18 cellular contexts compared by ENCODE assay signal in genomic region chr10:42769653-42770052, GRCh38. TPM values are rescaled to one million over a fixed set of nuclear protein-coding genes. Genes with fewer than 3 reads are reported as not detected.
DNase-seq lines count a peak whose midpoint lies in the region; ATAC-seq, FAIRE-seq and TF ChIP-seq lines count a peak whose summit lies in the region.
"Had no signal": no experiment of that assay in that cellular context is flagged by ENCODE, and none has a peak within 500 bp of the region (broad histone marks: within the 10 kb centered on the region; RNA-seq: fewer than 3 reads in every experiment).

No MANE protein-coding gene starts in this region.

- no peak overlapping the region for H3K27ac Mint-ChIP-seq in Calu3 (ENCODE audit: unreplicated experiment)
- H3K27ac Mint-ChIP-seq: naive thymus-derived CD4-positive, alpha-beta T cell had no signal

- no peaks in the 10 kb centered on the region for H3K9me3 ChIP-seq in K562 (replicated peaks; ENCODE audit: control insufficient read depth, insufficient read depth, low read depth, low read length)
- H3K9me3 ChIP-seq: adrenal gland, left ventricle myocardium inferior, uterus had no signal

- no peak for TF ChIP-seq RAD21 in K562 (CRISPR knock-in tag; conservative IDR thresholded peaks at IDR 0.05 in 1 of 2, IDR thresholded peaks at IDR 0.05 in 1 of 2)

- H3K4me3 Mint-ChIP-seq in Calu3 (ENCODE audit: low read depth, unreplicated experiment) = peak overlapping the region; percentile 10
- H3K4me3 Mint-ChIP-seq: naive thymus-derived CD4-positive, alpha-beta T cell had no signal

- in situ Hi-C loops in K562 (cut with MboI) = no loop called here

- CTCF ChIA-PET in Calu3 (lab: Charles Lee) (no interaction called here), K562 (lab: Yijun Ruan, JAX; ENCODE audit: low intra/inter-chr PET ratio) (no interaction called here)

- POLR2A ChIA-PET in K562 (lab: Yijun Ruan, JAX) = interaction anchor here (1.2 kb wide), 1 partner anchor 16 kb away, joined by 4 read pairs; no protein-coding TSS in a partner anchor

- no TSS peak for BruUV-seq in Calu3 (replicated peaks; lab: Mats Ljungman, UMichigan)
- BruUV-seq in K562 (replicated peaks; lab: Mats Ljungman, UMichigan) = no TSS peak

- 16% methylated on average over 11 of the region's 11 CpGs for WGBS in K562 (ENCODE audit: insufficient coverage, low coverage, missing lambda C conversion rate)

- intact Hi-C loops in Calu3 (cut with micrococcal nuclease; ENCODE audit: unreplicated experiment) (no loop called here), K562 (cut with micrococcal nuclease) (loop anchor here (10.0 kb wide), 1 partner anchor 125 kb away; no protein-coding TSS in a partner anchor)

- DNase-seq in Calu3 (peak; percentile 57), NCI-H1436 treated with DMSO at 0.1 percent for 48 hours (lab: John Stamatoyannopoulos, UW) (peak; percentile 27), K562 (ENCODE audit: extremely low read depth in 1 of 4, low spot score in 3 of 4) (peak; percentile 49 to 71 (median 67)), erythroblast (lab: John Stamatoyannopoulos, UW) (no peak), D721Med (ENCODE audit: insufficient read length, low spot score) (no peak)
- no peak for DNase-seq in activated CD4-positive, alpha-beta T cell treated with anti-CD3 and anti-CD28 coated beads for 1 hour
- DNase-seq: hypothalamus; left ventricle myocardium inferior; MV-4-11; naive thymus-derived CD4-positive, alpha-beta T cell; right cardiac atrium; stimulated activated CD4-positive, alpha-beta T cell treated with anti-CD3 and anti-CD28 coated beads, Interleukin-2, amount 100 ng/mL, for 48 hours; uterus had no signal

- FAIRE-seq in K562 (lab: Jason Lieb, UNC) (peak; percentile 57), D721Med (lab: Jason Lieb, UNC) (no peak)
- FAIRE-seq: colon had no signal

- peaks cover 8 to 21% of the 10 kb centered on the region in 2 experiments; a peak in 3 of 5 replicates for H3K27me3 ChIP-seq in K562 (ENCODE audit: control insufficient read depth in 2 of 2, insufficient read depth in 2 of 2, low read length in 2 of 2)
- H3K27me3 ChIP-seq: adrenal gland, uterus had no signal

- H3K9me3 Mint-ChIP-seq in Calu3 (ENCODE audit: low read depth, unreplicated experiment) = peaks cover 7% of the 10 kb centered on the region

- H3K9me1 ChIP-seq in K562 (ENCODE audit: control insufficient read depth, insufficient read depth, low read length) = no peaks in the 10 kb centered on the region

- peak overlapping the region; percentile 60; the same call in 1 of the 2 replicates for H3K4me2 ChIP-seq in K562 (ENCODE audit: insufficient read depth, low read length)

- TF ChIP-seq EP300 in K562 (IDR thresholded peaks at IDR 0.05; ENCODE audit: low read length) = no peak

- H3K36me3 Mint-ChIP-seq in Calu3 (ENCODE audit: insufficient read depth, unreplicated experiment) = peaks cover 7% of the 10 kb centered on the region

- no peak overlapping the region for H3K4me3 ChIP-seq in K562
- H3K4me3 ChIP-seq: adrenal gland, left ventricle myocardium inferior, uterus had no signal

- no peak overlapping the region; a peak in 1 of 4 replicates for H3K9ac ChIP-seq in K562 (ENCODE audit: insufficient read depth in 1 of 2, low read depth in 2 of 2, low read length in 2 of 2)

- no peaks in the 10 kb centered on the region for H3K79me2 ChIP-seq in K562 (ENCODE audit: control insufficient read depth, insufficient read depth, low read length)

- ATAC-seq in K562 (peak; percentile 93), HG03139 (IDR thresholded peaks at IDR 0.05; ENCODE audit: unreplicated experiment) (no peak)
- ATAC-seq: naive thymus-derived CD4-positive, alpha-beta T cell had no signal

- TF ChIP-seq POLR2A in K562 (conservative IDR thresholded peaks at IDR 0.05) = no peak
- TF ChIP-seq POLR2A in erythroblast (IDR thresholded peaks at IDR 0.05; ENCODE audit: low read length) = no peak

- H3K27ac ChIP-seq in 22Rv1 = peak overlapping the region; percentile 31; the same call in 1 of the 2 replicates
- no peak overlapping the region for H3K27ac ChIP-seq in K562 (ENCODE audit: extremely low read depth, low read depth, low read length)
- H3K27ac ChIP-seq: adrenal gland, HL-60, left ventricle myocardium inferior, uterus had no signal

- 0 out of 2 replicates have a peak, but pooled peaks cover 3% of the 10 kb centered on the region for H4K20me1 ChIP-seq in K562 (replicated peaks; ENCODE audit: control insufficient read depth, insufficient read depth, low read length)

- H3K27me3 Mint-ChIP-seq in Calu3 (ENCODE audit: unreplicated experiment) = no peaks in the 10 kb centered on the region

- TF ChIP-seq CTCF in 22Rv1 (IDR thresholded peaks at IDR 0.05) (no peak), Calu3 (IDR thresholded peaks at IDR 0.05; ENCODE audit: unreplicated experiment) (no peak), K562 (IDR thresholded peaks at IDR 0.05 in 2 of 3, conservative IDR thresholded peaks at IDR 0.05 in 1 of 3; ENCODE audit: insufficient read depth in 2 of 3, low read depth in 1 of 3, low read length in 3 of 3) (no peak), D721Med (IDR thresholded peaks at IDR 0.05; ENCODE audit: insufficient read depth, missing control alignments) (no peak)

- H3K4me1 Mint-ChIP-seq in Calu3 (ENCODE audit: low read depth, unreplicated experiment) = no peaks in the 10 kb centered on the region

- H2AFZ ChIP-seq in K562 (ENCODE audit: low read depth, low read length) = no peak overlapping the region

- H3K4me1 ChIP-seq in K562 (replicated peaks in 1 of 2; ENCODE audit: control insufficient read depth in 2 of 2, insufficient read depth in 2 of 2, low read length in 2 of 2) = peaks cover 8 to 24% of the 10 kb centered on the region in 2 experiments; a peak in 4 of 5 replicates
- H3K4me1 ChIP-seq: adrenal gland, left ventricle myocardium inferior, uterus had no signal

- no peaks in the 10 kb centered on the region for H3K36me3 ChIP-seq in K562 (ENCODE audit: control insufficient read depth, insufficient read depth, low read length)
- H3K36me3 ChIP-seq: adrenal gland, left ventricle myocardium inferior, uterus had no signal

TF ChIP-seq in K562, 482 proteins besides CTCF, POLR2A, EP300 and RAD21 (continues in another document):
- TF ChIP-seq CTBP1 (IDR thresholded peaks at IDR 0.05; ENCODE audit: borderline replicate concordance) = peak; percentile 12; the same call in 1 of the 2 replicates
- TF ChIP-seq NFIC (IDR thresholded peaks at IDR 0.05) = no peak
- TF ChIP-seq NRF1 (conservative IDR thresholded peaks at IDR 0.05 in 1 of 2, IDR thresholded peaks at IDR 0.05 in 1 of 2) = peak; percentile 78 to 80
- peak; percentile 78 for TF ChIP-seq HMGN3 (IDR thresholded peaks at IDR 0.05; ENCODE audit: borderline replicate concordance, extremely low read depth, insufficient read length, low read depth, low read length)
- TF ChIP-seq GTF2B (IDR thresholded peaks at IDR 0.05; ENCODE audit: extremely low read depth, insufficient read length) = no peak

RNA-seq across cellular contexts. Expression of gene BMS1, which starts 12.9 kb away (rescaled TPM):
- total RNA-seq in Calu3 (2022) (25.9 and 26.2 TPM in 2 replicates), K562 (2014; rRNA removed) (36.4 and 37.0 TPM in 2 replicates), K562 (2014; rRNA removed; fragmentation: Illumina TruSeq; extraction: Trizol) (46.9 and 51.6 TPM in 2 replicates), K562 (2015; rRNA removed; fragmentation: Illumina TruSeq; extraction: Trizol) (42.8 and 44.9 TPM in 2 replicates), K562 (2021) (26.8 and 32.7 TPM in 2 replicates)
- total RNA-seq in K562 (2011; cell fraction: chromatin; rRNA removed; ENCODE audit: low replicate concordance) = 13.1 and 30.2 TPM in 2 replicates
- total RNA-seq in K562 (2011; cell fraction: nucleolus; rRNA removed) = 8.0 and 9.3 TPM in 2 replicates
- total RNA-seq in K562 (2011; cell fraction: nucleoplasm; rRNA removed) = 12.4 and 12.9 TPM in 2 replicates
- polyA plus RNA-seq in K562 (2011; rRNA removed) (9.1 and 13.0 TPM in 2 replicates), K562 (2014; fragmentation: Illumina TruSeq; extraction: Trizol) (34.8 and 40.8 TPM in 2 replicates), K562 (2014; fragmentation: Nextera tagmentation; extraction: Ambion mirVana) (10 to 100 TPM; 11.1 to 25.7 TPM), K562 (2014; rRNA removed) (27.1 and 30.5 TPM in 2 replicates)
- polyA plus RNA-seq in K562 (2011; cell fraction: cytosol; rRNA removed) = 2.9 and 5.6 TPM in 2 replicates
- 9.9 and 10.5 TPM in 2 replicates for polyA plus RNA-seq in K562 (2011; cell fraction: nucleus; rRNA removed)
- 12.8 and 27.5 TPM in 2 replicates for polyA plus RNA-seq in K562 (2012)
- 30.2 and 32.3 TPM in 2 replicates for polyA minus RNA-seq in K562 (2011; rRNA and poly(A)+ RNA removed)
- polyA minus RNA-seq in K562 (2011; cell fraction: cytosol; rRNA and poly(A)+ RNA removed) = 13.2 and 14.9 TPM in 2 replicates
- 9.0 and 19.2 TPM in 2 replicates for polyA minus RNA-seq in K562 (2011; cell fraction: nucleus; rRNA and poly(A)+ RNA removed)

Comparison
In these comparisons a context has a peak if more than half of its experiments do, and no peak if none do; other contexts are left out.
1. DNase-seq: peak in Calu3 (single experiment), NCI-H1436 treated with DMSO at 0.1 percent for 48 hours (single experiment) and K562 (4 of 4); none in erythroblast (0 of 2), activated CD4-positive, alpha-beta T cell treated with anti-CD3 and anti-CD28 coated beads for 1 hour (single experiment) and D721Med (single experiment).